Comparison of ENCODE assay signal across 1 cellular context in the genomic region with DNA sequence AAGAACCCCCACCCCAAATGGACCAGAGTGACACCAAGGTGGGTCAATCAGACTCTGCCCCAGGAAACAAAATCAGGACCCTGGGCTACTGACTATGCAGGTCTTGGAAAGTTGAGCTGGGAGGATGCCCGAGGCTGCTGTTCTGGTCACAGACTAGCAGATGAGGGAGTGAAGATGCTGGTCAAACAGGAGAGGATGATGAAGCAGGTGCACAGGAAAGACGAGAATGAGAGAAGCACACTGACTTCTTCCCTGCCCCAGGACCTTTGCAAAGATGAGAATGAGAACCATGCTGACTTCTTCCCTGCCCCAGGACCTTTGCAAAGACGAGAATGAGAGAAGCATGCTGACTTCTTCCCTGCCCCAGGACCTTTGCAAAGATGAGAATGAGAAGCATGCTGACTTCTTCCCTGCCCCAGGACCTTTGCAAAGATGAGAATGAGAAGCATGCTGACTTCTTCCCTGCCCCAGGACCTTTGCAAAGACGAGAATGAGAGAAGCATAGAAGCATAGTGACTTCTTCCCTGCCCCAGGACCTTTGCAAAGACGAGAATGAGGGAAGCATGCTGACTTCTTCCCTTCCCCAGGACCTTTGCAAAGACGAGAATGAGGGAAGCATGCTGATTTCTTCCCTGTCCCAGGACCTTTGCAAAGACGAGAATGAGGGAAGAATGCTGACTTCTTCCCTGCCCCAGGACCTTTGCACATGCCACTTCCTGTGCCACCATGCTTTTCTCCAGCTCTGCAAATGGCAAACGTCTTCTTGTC.
A peak's percentile ranks its signal among the peaks of the same experiment; 100 is the strongest.
TF ChIP-seq lines count a peak whose summit lies in the region.

No MANE protein-coding gene starts in this region.

TF ChIP-seq in H1, 55 proteins besides CTCF, POLR2A, EP300 and RAD21:
- TF ChIP-seq KDM1A (IDR thresholded peaks at IDR 0.05; ENCODE audit: borderline replicate concordance, low read length) = peak; percentile 83
